ENCODE assay signal across 31 cellular contexts in genomic region chr12:49949124-49949845, GRCh38. TPM values are rescaled to one million over a fixed set of nuclear protein-coding genes. Genes with fewer than 3 reads are reported as not detected.
"Had no signal": no experiment of that assay in that cellular context is flagged by ENCODE, and none has a peak within 500 bp of the region (broad histone marks: within the 10 kb centered on the region; RNA-seq: fewer than 3 reads in every experiment).

No MANE protein-coding gene starts in this region.

- H3K36me3 ChIP-seq: left lung, neural progenitor cell, prostate gland, right atrium auricular region, thyroid gland had no signal

- DNase-seq: activated CD4-positive, alpha-beta T cell treated with anti-CD3 and anti-CD28 coated beads, Interleukin-2, amount 10 ng/mL, durations not matched to agents 24 days and 14 days; activated CD8-positive, alpha-beta memory T cell treated with anti-CD3 and anti-CD28 coated beads, Interleukin-2, amount 10 ng/mL, durations not matched to agents 7 days and 5 days; activated CD8-positive, alpha-beta T cell treated with anti-CD3 and anti-CD28 coated beads for 36 hours; activated naive CD4-positive, alpha-beta T cell treated with anti-CD3 and anti-CD28 coated beads for 36 hours; activated T-cell treated with anti-CD3 and anti-CD28 coated beads for 4 hours; caudate nucleus; dermis blood vessel endothelial cell; effector CD8-positive, alpha-beta T cell; foreskin melanocyte; glutamatergic neuron; immature natural killer cell; kidney glomerular epithelial cell; left lung; naive thymus-derived CD4-positive, alpha-beta T cell; stimulated activated CD4-positive, alpha-beta T cell treated with anti-CD3 and anti-CD28 coated beads, Interleukin-12 subunit alpha, Interleukin-12 subunit beta, amount 100 ng/mL, for 4 hours; stimulated activated CD4-positive, alpha-beta T cell treated with anti-CD3 and anti-CD28 coated beads, Interleukin-4, amount 100 ng/mL, for 4 hours; stimulated activated naive CD8-positive, alpha-beta T cell treated with anti-CD3 and anti-CD28 coated beads, Interleukin-15, Interleukin-2, amounts not matched to agents 100 U/mL and 50 U/mL, for 24 hours; SW 1271; T-helper 17 cell; thyroid gland had no signal

- H3K9me3 ChIP-seq: left lung, prostate gland, right atrium auricular region, thyroid gland had no signal

- H3K4me2 ChIP-seq: hepatocyte, neural progenitor cell had no signal

- H3K9ac ChIP-seq: neural progenitor cell had no signal

- H3K27me3 ChIP-seq: hepatocyte, right atrium auricular region, thyroid gland had no signal

- H3K27me3 Mint-ChIP-seq: brain had no signal

- H3K4me3 ChIP-seq: hepatocyte, left lung, lung, neural progenitor cell, prostate gland, right atrium auricular region, thyroid gland had no signal

- H2AFZ ChIP-seq: hepatocyte, neural progenitor cell had no signal

- H3K27ac ChIP-seq: hepatocyte, left lung, neural progenitor cell, prostate gland, right atrium auricular region, thyroid gland had no signal

- H3K36me3 Mint-ChIP-seq: activated CD8-positive, alpha-beta memory T cell treated with anti-CD3 and anti-CD28 coated beads, Interleukin-2, amount 10 ng/mL, durations not matched to agents 7 days and 5 days; brain; immature natural killer cell; neural progenitor cell had no signal

- H3K4me1 ChIP-seq: prostate gland had no signal

- H3K27ac Mint-ChIP-seq: activated CD4-positive, alpha-beta T cell treated with anti-CD3 and anti-CD28 coated beads, Interleukin-2, amount 10 ng/mL, durations not matched to agents 24 days and 14 days; activated CD8-positive, alpha-beta memory T cell treated with anti-CD3 and anti-CD28 coated beads, Interleukin-2, amount 10 ng/mL, durations not matched to agents 7 days and 5 days; activated CD8-positive, alpha-beta T cell treated with anti-CD3 and anti-CD28 coated beads for 36 hours; activated naive CD4-positive, alpha-beta T cell treated with anti-CD3 and anti-CD28 coated beads for 36 hours; immature natural killer cell; naive thymus-derived CD4-positive, alpha-beta T cell had no signal

- H3K9me3 Mint-ChIP-seq: activated CD4-positive, alpha-beta T cell treated with anti-CD3 and anti-CD28 coated beads, Interleukin-2, amount 10 ng/mL, durations not matched to agents 24 days and 14 days; activated CD8-positive, alpha-beta T cell treated with anti-CD3 and anti-CD28 coated beads for 36 hours; activated naive CD4-positive, alpha-beta T cell treated with anti-CD3 and anti-CD28 coated beads for 36 hours; brain; immature natural killer cell; naive thymus-derived CD4-positive, alpha-beta T cell; neural progenitor cell had no signal

- H3K4me3 Mint-ChIP-seq: activated CD4-positive, alpha-beta T cell treated with anti-CD3 and anti-CD28 coated beads, Interleukin-2, amount 10 ng/mL, durations not matched to agents 24 days and 14 days; activated CD8-positive, alpha-beta memory T cell treated with anti-CD3 and anti-CD28 coated beads, Interleukin-2, amount 10 ng/mL, durations not matched to agents 7 days and 5 days; activated CD8-positive, alpha-beta T cell treated with anti-CD3 and anti-CD28 coated beads for 36 hours; activated naive CD4-positive, alpha-beta T cell treated with anti-CD3 and anti-CD28 coated beads for 36 hours; brain; immature natural killer cell; naive thymus-derived CD4-positive, alpha-beta T cell; neural progenitor cell; T-helper 17 cell had no signal

- H3K79me2 ChIP-seq: hepatocyte had no signal

RNA-seq across cellular contexts. Expression of gene AQP2, which starts 1.3 kb away (rescaled TPM):
- total RNA-seq: activated CD4-positive, alpha-beta T cell treated with anti-CD3 and anti-CD28 coated beads, Interleukin-2, amount 10 ng/mL, durations not matched to agents 24 days and 14 days; activated CD8-positive, alpha-beta memory T cell treated with anti-CD3 and anti-CD28 coated beads, Interleukin-2, amount 10 ng/mL, durations not matched to agents 7 days and 5 days; activated CD8-positive, alpha-beta T cell treated with anti-CD3 and anti-CD28 coated beads for 36 hours; activated naive CD4-positive, alpha-beta T cell treated with anti-CD3 and anti-CD28 coated beads for 36 hours; dermis blood vessel endothelial cell; esophagus mucosa; lung; naive thymus-derived CD4-positive, alpha-beta T cell; osteocyte; subcutaneous adipose tissue; T-helper 17 cell; urinary bladder had no signal
- polyA plus RNA-seq: aorta; immature natural killer cell; lung; naive thymus-derived CD4-positive, alpha-beta T cell had no signal

RNA-seq across cellular contexts. Expression of gene AQP5, which starts 12.4 kb away (rescaled TPM):
- total RNA-seq: activated CD4-positive, alpha-beta T cell treated with anti-CD3 and anti-CD28 coated beads, Interleukin-2, amount 10 ng/mL, durations not matched to agents 24 days and 14 days; activated CD8-positive, alpha-beta memory T cell treated with anti-CD3 and anti-CD28 coated beads, Interleukin-2, amount 10 ng/mL, durations not matched to agents 7 days and 5 days; activated CD8-positive, alpha-beta T cell treated with anti-CD3 and anti-CD28 coated beads for 36 hours; activated naive CD4-positive, alpha-beta T cell treated with anti-CD3 and anti-CD28 coated beads for 36 hours; naive thymus-derived CD4-positive, alpha-beta T cell; subcutaneous adipose tissue; T-helper 17 cell had no signal
- polyA plus RNA-seq: immature natural killer cell; naive thymus-derived CD4-positive, alpha-beta T cell had no signal

RNA-seq across cellular contexts. Expression of gene AQP6, which starts 23.5 kb away (rescaled TPM):
- total RNA-seq: activated CD4-positive, alpha-beta T cell treated with anti-CD3 and anti-CD28 coated beads, Interleukin-2, amount 10 ng/mL, durations not matched to agents 24 days and 14 days; activated CD8-positive, alpha-beta memory T cell treated with anti-CD3 and anti-CD28 coated beads, Interleukin-2, amount 10 ng/mL, durations not matched to agents 7 days and 5 days; activated CD8-positive, alpha-beta T cell treated with anti-CD3 and anti-CD28 coated beads for 36 hours; activated naive CD4-positive, alpha-beta T cell treated with anti-CD3 and anti-CD28 coated beads for 36 hours; dermis blood vessel endothelial cell; esophagus mucosa; hepatocyte; naive thymus-derived CD4-positive, alpha-beta T cell; osteocyte; T-helper 17 cell; thyroid gland had no signal
- polyA plus RNA-seq: aorta; immature natural killer cell; naive thymus-derived CD4-positive, alpha-beta T cell had no signal

RNA-seq across cellular contexts. Expression of gene FAIM2, which starts 45.6 kb away (rescaled TPM):
- total RNA-seq: dermis blood vessel endothelial cell had no signal
- polyA plus RNA-seq: naive thymus-derived CD4-positive, alpha-beta T cell had no signal
